Comparison of ENCODE assay signal across 27 cellular contexts in the genomic region with DNA sequence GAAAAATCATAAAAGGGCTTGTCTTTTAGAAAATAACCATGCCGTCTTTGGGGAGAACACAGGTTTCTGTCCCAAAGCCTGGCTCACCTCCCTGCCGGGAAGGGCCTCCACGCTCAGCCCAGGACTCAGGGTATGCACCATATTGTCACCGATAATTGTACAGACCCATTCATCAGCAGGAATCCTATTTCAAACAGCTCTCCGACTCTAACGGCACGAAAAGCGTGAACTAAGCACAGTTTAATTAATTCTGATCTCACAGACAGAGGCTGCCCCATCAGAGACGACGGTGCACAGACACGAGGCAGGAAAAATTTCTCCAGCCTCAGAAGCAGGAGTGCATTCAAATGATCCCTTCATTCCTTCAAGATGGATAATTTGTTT.
"Had no signal": no experiment of that assay in that cellular context is flagged by ENCODE, and none has a peak within 500 bp of the region (broad histone marks: within the 10 kb centered on the region; RNA-seq: fewer than 3 reads in every experiment).

No MANE protein-coding gene starts in this region.

- H3K27ac Mint-ChIP-seq: activated B cell treated with CpG ODN at 0.5 μM for 24 hours; activated CD4-positive, alpha-beta T cell treated with anti-CD3 and anti-CD28 coated beads for 36 hours; activated naive CD4-positive, alpha-beta T cell treated with anti-CD3 and anti-CD28 coated beads for 36 hours; activated naive CD8-positive, alpha-beta T cell treated with anti-CD3 and anti-CD28 coated beads for 36 hours; effector memory CD8-positive, alpha-beta T cell; natural killer cell; stimulated activated memory B cell treated with anti-CD40 and anti-IgM and Interleukin-4, amounts not matched to agents 10 μg/mL and 1 μg/mL and 100 μg/mL, for 72 hours; T-cell; T-helper 2 cell treated with Interferon-gamma antibody and Interleukin-4, amounts not matched to agents 5 μg/mL and 100 μg/mL, for 36 hours had no signal

- H3K27me3 ChIP-seq: adrenal gland, ascending aorta, gastroesophageal sphincter, stomach, thyroid gland, upper lobe of left lung, vagina had no signal

- H3K79me2 ChIP-seq: parathyroid adenoma had no signal

- ATAC-seq: activated CD4-positive, alpha-beta T cell treated with anti-CD3 and anti-CD28 coated beads for 36 hours; effector memory CD8-positive, alpha-beta T cell; gastroesophageal sphincter; left lobe of liver; lower lobe of right lung; natural killer cell; stimulated activated memory B cell treated with anti-CD40 and anti-IgM and Interleukin-4, amounts not matched to agents 10 μg/mL and 1 μg/mL and 100 μg/mL, for 72 hours; T-cell had no signal

- H2AFZ ChIP-seq: parathyroid adenoma had no signal

- H3K4me3 ChIP-seq: adrenal gland, ascending aorta, gastroesophageal sphincter, lower lobe of right lung, stomach, thyroid gland, upper lobe of left lung, vagina had no signal

- H3K9me3 Mint-ChIP-seq: activated naive CD4-positive, alpha-beta T cell treated with anti-CD3 and anti-CD28 coated beads for 36 hours; activated naive CD8-positive, alpha-beta T cell treated with anti-CD3 and anti-CD28 coated beads for 36 hours; natural killer cell; T-cell; T-helper 2 cell treated with Interferon-gamma antibody and Interleukin-4, amounts not matched to agents 5 μg/mL and 100 μg/mL, for 36 hours had no signal

- H3K9me3 ChIP-seq: adrenal gland, ascending aorta, gastroesophageal sphincter, lower lobe of right lung, stomach, thyroid gland, upper lobe of left lung, vagina had no signal

- H3K4me1 ChIP-seq: adrenal gland, ascending aorta, gastroesophageal sphincter, lower lobe of right lung, parathyroid adenoma, stomach, thyroid gland, upper lobe of left lung, vagina had no signal

- H3K27me3 Mint-ChIP-seq: effector memory CD8-positive, alpha-beta T cell had no signal

- H3K36me3 ChIP-seq: adrenal gland, ascending aorta, gastroesophageal sphincter, lower lobe of right lung, stomach, thyroid gland, upper lobe of left lung, vagina had no signal

- H3K27ac ChIP-seq: adrenal gland, ascending aorta, gastroesophageal sphincter, lower lobe of right lung, parathyroid adenoma, stomach, thyroid gland, upper lobe of left lung, vagina had no signal

- H3K4me1 Mint-ChIP-seq: activated B cell treated with CpG ODN at 0.5 μM for 24 hours; activated CD4-positive, alpha-beta T cell treated with anti-CD3 and anti-CD28 coated beads for 36 hours; natural killer cell; stimulated activated memory B cell treated with anti-CD40 and anti-IgM and Interleukin-4, amounts not matched to agents 10 μg/mL and 1 μg/mL and 100 μg/mL, for 72 hours; T-cell had no signal

- H3K9ac ChIP-seq: parathyroid adenoma had no signal

- H3K36me3 Mint-ChIP-seq: activated naive CD8-positive, alpha-beta T cell treated with anti-CD3 and anti-CD28 coated beads for 36 hours; natural killer cell; stimulated activated memory B cell treated with anti-CD40 and anti-IgM and Interleukin-4, amounts not matched to agents 10 μg/mL and 1 μg/mL and 100 μg/mL, for 72 hours; T-cell had no signal

- DNase-seq: activated B cell treated with CpG ODN at 0.5 μM for 24 hours; activated CD4-positive, alpha-beta T cell treated with anti-CD3 and anti-CD28 coated beads for 36 hours; activated effector memory CD4-positive, alpha-beta T cell treated with anti-CD3 and anti-CD28 coated beads, Interleukin-2, amount 50 U/mL, for 16 hours; activated naive CD4-positive, alpha-beta T cell treated with anti-CD3 and anti-CD28 coated beads for 36 hours; activated naive CD8-positive, alpha-beta T cell treated with anti-CD3 and anti-CD28 coated beads for 36 hours; activated T-cell treated with anti-CD3 and anti-CD28 coated beads for 4 hours; cortex of kidney; effector memory CD8-positive, alpha-beta T cell; kidney glomerular epithelial cell; lower lobe of right lung; mesenchymal stem cell; natural killer cell; occipital lobe; small intestine; stimulated activated CD4-positive, alpha-beta T cell treated with anti-CD3 and anti-CD28 coated beads, Interleukin-4, amount 100 ng/mL, for 24 hours; stomach; thyroid gland had no signal

- H3K4me3 Mint-ChIP-seq: activated B cell treated with CpG ODN at 0.5 μM for 24 hours; activated CD4-positive, alpha-beta T cell treated with anti-CD3 and anti-CD28 coated beads for 36 hours; activated naive CD4-positive, alpha-beta T cell treated with anti-CD3 and anti-CD28 coated beads for 36 hours; activated naive CD8-positive, alpha-beta T cell treated with anti-CD3 and anti-CD28 coated beads for 36 hours; effector memory CD8-positive, alpha-beta T cell; natural killer cell; stimulated activated memory B cell treated with anti-CD40 and anti-IgM and Interleukin-4, amounts not matched to agents 10 μg/mL and 1 μg/mL and 100 μg/mL, for 72 hours; T-cell; T-helper 2 cell treated with Interferon-gamma antibody and Interleukin-4, amounts not matched to agents 5 μg/mL and 100 μg/mL, for 36 hours had no signal
